In genomic region chr13:63117710-63118109, GRCh38 we compare ENCODE assay signal across 22 cellular contexts.
"Had no signal": no experiment of that assay in that cellular context is flagged by ENCODE, and none has a peak within 500 bp of the region (broad histone marks: within the 10 kb centered on the region; RNA-seq: fewer than 3 reads in every experiment).

No MANE protein-coding gene starts in this region.

- H3K27me3 ChIP-seq: colonic mucosa, esophagus squamous epithelium, gastrocnemius medialis, heart right ventricle, left lung had no signal

- DNase-seq: colonic mucosa; cortex of kidney; effector CD8-positive, alpha-beta T cell; effector memory CD8-positive, alpha-beta T cell; endodermal cell; erythroblast; esophagus squamous epithelium; foreskin fibroblast; foreskin melanocyte; gastrocnemius medialis; glutamatergic neuron; head of caudate nucleus; heart right ventricle; hippocampal formation; left cardiac atrium; left ventricle myocardium superior; mammary epithelial cell; mesendoderm; midbrain had no signal

- H3K4me1 ChIP-seq: colonic mucosa, esophagus squamous epithelium, gastrocnemius medialis, heart right ventricle, left lung had no signal

- H3K4me3 ChIP-seq: colonic mucosa, esophagus squamous epithelium, gastrocnemius medialis, heart right ventricle, left lung, lung had no signal

- H3K9me3 ChIP-seq: colonic mucosa, esophagus squamous epithelium, gastrocnemius medialis, heart right ventricle, left lung had no signal

- H3K27ac ChIP-seq: colonic mucosa, epithelial cell of prostate, esophagus squamous epithelium, gastrocnemius medialis, heart right ventricle, left lung had no signal

- H3K36me3 ChIP-seq: colonic mucosa, esophagus squamous epithelium, gastrocnemius medialis, heart right ventricle, left lung had no signal
